In the genomic region with DNA sequence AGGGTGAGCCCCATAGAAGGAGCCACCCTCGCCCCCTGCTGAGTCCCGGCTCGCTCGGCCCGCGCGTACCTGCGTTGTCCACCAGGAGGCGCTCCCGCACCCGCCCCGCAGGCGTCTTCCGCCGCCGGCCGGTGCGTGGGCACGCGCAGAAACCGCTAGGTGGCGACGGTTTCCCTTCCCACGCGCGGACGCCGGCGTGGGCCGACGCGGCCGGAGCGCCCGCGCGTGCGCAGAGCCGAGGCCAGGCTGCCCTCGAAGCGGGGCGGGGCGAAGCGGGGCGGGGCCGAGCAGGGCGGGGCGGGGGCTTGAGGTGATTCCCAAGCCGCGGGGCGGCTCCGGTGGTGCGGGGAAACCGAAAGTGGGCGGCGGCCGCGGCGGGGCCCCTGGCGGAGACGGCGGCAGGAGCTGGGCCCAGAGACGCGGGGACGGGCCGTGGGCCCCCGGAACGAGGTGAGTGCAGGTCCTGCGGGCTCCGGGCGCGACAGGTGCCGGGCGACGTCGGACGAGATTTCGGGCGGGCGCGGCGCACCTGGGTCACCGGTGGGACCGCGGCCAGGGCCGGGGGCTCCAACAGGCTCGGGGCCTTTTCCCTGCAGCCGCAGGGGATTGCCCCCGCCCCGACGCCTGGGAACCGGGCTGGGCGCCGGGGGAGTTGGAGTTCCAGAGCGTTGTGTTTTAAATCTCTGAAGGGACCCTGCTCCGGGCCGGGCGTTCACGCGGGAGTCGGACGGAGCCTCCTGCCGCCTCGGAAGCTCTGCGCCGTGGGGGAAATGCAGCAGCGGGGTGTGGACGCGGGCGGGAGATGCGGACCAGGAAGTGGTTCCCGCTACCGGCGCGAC, we compare ENCODE assay signal across 1 cellular context.
TF ChIP-seq lines count a peak whose summit lies in the region.

A gene with protein sequence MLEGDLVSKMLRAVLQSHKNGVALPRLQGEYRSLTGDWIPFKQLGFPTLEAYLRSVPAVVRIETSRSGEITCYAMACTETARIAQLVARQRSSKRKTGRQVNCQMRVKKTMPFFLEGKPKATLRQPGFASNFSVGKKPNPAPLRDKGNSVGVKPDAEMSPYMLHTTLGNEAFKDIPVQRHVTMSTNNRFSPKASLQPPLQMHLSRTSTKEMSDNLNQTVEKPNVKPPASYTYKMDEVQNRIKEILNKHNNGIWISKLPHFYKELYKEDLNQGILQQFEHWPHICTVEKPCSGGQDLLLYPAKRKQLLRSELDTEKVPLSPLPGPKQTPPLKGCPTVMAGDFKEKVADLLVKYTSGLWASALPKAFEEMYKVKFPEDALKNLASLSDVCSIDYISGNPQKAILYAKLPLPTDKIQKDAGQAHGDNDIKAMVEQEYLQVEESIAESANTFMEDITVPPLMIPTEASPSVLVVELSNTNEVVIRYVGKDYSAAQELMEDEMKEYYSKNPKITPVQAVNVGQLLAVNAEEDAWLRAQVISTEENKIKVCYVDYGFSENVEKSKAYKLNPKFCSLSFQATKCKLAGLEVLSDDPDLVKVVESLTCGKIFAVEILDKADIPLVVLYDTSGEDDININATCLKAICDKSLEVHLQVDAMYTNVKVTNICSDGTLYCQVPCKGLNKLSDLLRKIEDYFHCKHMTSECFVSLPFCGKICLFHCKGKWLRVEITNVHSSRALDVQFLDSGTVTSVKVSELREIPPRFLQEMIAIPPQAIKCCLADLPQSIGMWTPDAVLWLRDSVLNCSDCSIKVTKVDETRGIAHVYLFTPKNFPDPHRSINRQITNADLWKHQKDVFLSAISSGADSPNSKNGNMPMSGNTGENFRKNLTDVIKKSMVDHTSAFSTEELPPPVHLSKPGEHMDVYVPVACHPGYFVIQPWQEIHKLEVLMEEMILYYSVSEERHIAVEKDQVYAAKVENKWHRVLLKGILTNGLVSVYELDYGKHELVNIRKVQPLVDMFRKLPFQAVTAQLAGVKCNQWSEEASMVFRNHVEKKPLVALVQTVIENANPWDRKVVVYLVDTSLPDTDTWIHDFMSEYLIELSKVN (plus strand): TSS at position 308 of the 839 bp plus-strand sequence. CDS start 16,370 bp downstream, outside the sequence.

TF ChIP-seq in HepG2, 621 proteins besides CTCF, POLR2A, EP300 and RAD21 (continued from another document and continues in another):
- TF ChIP-seq MTA3 (CRISPR knock-in tag; IDR thresholded peaks at IDR 0.05), result no peak
- no peak for TF ChIP-seq NFE2L1 (CRISPR knock-in tag; IDR thresholded peaks at IDR 0.05; ENCODE audit: borderline replicate concordance)
- peak; percentile 67 for TF ChIP-seq SPEN (CRISPR knock-in tag; IDR thresholded peaks at IDR 0.05; ENCODE audit: low read depth)
- TF ChIP-seq ZNF10 (CRISPR knock-in tag; IDR thresholded peaks at IDR 0.05; ENCODE audit: borderline replicate concordance, low read depth), result no peak
- peak; percentile 66; the same call in 1 of the 2 replicates for TF ChIP-seq ZNF614 (CRISPR knock-in tag; IDR thresholded peaks at IDR 0.05; ENCODE audit: borderline replicate concordance)
- TF ChIP-seq, protein P1, sequence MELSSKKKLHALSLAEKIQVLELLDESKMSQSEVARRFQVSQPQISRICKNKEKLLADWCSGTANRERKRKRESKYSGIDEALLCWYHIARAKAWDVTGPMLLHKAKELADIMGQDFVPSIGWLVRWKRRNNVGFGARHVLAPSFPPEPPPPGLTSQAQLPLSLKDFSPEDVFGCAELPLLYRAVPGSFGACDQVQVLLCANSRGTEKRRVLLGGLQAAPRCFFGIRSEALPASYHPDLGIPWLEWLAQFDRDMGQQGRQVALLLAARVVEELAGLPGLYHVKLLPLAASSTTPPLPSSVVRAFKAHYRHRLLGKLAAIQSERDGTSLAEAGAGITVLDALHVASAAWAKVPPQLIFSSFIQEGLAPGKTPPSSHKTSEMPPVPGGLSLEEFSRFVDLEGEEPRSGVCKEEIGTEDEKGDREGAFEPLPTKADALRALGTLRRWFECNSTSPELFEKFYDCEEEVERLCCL (CRISPR knock-in tag; IDR thresholded peaks at IDR 0.05; ENCODE audit: borderline replicate concordance), result no peak
- TF ChIP-seq, protein P2, sequence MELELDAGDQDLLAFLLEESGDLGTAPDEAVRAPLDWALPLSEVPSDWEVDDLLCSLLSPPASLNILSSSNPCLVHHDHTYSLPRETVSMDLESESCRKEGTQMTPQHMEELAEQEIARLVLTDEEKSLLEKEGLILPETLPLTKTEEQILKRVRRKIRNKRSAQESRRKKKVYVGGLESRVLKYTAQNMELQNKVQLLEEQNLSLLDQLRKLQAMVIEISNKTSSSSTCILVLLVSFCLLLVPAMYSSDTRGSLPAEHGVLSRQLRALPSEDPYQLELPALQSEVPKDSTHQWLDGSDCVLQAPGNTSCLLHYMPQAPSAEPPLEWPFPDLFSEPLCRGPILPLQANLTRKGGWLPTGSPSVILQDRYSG (CRISPR knock-in tag; IDR thresholded peaks at IDR 0.05), result no peak
- TF ChIP-seq ELF3 (CRISPR knock-in tag; IDR thresholded peaks at IDR 0.05), result peak; percentile 65
- no peak for TF ChIP-seq LCORL (IDR thresholded peaks at IDR 0.05)
- peak; percentile 71; the same call in 1 of the 2 replicates for TF ChIP-seq LCORL (CRISPR knock-in tag; IDR thresholded peaks at IDR 0.05)
- TF ChIP-seq ZNF761 (CRISPR knock-in tag; conservative IDR thresholded peaks at IDR 0.05), result no peak; the same call in 1 of the 2 replicates
- TF ChIP-seq, protein P3, sequence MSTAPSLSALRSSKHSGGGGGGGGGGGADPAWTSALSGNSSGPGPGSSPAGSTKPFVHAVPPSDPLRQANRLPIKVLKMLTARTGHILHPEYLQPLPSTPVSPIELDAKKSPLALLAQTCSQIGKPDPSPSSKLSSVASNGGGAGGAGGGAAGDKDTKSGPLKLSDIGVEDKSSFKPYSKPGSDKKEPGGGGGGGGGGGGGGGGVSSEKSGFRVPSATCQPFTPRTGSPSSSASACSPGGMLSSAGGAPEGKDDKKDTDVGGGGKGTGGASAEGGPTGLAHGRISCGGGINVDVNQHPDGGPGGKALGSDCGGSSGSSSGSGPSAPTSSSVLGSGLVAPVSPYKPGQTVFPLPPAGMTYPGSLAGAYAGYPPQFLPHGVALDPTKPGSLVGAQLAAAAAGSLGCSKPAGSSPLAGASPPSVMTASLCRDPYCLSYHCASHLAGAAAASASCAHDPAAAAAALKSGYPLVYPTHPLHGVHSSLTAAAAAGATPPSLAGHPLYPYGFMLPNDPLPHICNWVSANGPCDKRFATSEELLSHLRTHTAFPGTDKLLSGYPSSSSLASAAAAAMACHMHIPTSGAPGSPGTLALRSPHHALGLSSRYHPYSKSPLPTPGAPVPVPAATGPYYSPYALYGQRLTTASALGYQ (CRISPR knock-in tag; IDR thresholded peaks at IDR 0.05), result peak; percentile 73; the same call in 1 of the 2 replicates
- peak; percentile 54; the same call in 1 of the 2 replicates for TF ChIP-seq POLR2G (IDR thresholded peaks at IDR 0.05; ENCODE audit: low read depth, low read length)
- TF ChIP-seq, protein P4, sequence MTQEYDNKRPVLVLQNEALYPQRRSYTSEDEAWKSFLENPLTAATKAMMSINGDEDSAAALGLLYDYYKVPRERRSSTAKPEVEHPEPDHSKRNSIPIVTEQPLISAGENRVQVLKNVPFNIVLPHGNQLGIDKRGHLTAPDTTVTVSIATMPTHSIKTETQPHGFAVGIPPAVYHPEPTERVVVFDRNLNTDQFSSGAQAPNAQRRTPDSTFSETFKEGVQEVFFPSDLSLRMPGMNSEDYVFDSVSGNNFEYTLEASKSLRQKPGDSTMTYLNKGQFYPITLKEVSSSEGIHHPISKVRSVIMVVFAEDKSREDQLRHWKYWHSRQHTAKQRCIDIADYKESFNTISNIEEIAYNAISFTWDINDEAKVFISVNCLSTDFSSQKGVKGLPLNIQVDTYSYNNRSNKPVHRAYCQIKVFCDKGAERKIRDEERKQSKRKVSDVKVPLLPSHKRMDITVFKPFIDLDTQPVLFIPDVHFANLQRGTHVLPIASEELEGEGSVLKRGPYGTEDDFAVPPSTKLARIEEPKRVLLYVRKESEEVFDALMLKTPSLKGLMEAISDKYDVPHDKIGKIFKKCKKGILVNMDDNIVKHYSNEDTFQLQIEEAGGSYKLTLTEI (CRISPR knock-in tag; conservative IDR thresholded peaks at IDR 0.05), result no peak
- TF ChIP-seq FOXA3 (CRISPR knock-in tag; IDR thresholded peaks at IDR 0.05), result peak; percentile 78
- peak; percentile 64; the same call in 1 of the 2 replicates for TF ChIP-seq ZNF234 (CRISPR knock-in tag; conservative IDR thresholded peaks at IDR 0.05)
- TF ChIP-seq ZNF660 (CRISPR knock-in tag; IDR thresholded peaks at IDR 0.05; ENCODE audit: borderline replicate concordance, low read depth), result no peak
- TF ChIP-seq, protein P5, sequence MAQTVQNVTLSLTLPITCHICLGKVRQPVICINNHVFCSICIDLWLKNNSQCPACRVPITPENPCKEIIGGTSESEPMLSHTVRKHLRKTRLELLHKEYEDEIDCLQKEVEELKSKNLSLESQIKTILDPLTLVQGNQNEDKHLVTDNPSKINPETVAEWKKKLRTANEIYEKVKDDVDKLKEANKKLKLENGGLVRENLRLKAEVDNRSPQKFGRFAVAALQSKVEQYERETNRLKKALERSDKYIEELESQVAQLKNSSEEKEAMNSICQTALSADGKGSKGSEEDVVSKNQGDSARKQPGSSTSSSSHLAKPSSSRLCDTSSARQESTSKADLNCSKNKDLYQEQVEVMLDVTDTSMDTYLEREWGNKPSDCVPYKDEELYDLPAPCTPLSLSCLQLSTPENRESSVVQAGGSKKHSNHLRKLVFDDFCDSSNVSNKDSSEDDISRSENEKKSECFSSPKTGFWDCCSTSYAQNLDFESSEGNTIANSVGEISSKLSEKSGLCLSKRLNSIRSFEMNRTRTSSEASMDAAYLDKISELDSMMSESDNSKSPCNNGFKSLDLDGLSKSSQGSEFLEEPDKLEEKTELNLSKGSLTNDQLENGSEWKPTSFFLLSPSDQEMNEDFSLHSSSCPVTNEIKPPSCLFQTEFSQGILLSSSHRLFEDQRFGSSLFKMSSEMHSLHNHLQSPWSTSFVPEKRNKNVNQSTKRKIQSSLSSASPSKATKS (CRISPR knock-in tag; IDR thresholded peaks at IDR 0.05), result no peak
- TF ChIP-seq, protein P6, sequence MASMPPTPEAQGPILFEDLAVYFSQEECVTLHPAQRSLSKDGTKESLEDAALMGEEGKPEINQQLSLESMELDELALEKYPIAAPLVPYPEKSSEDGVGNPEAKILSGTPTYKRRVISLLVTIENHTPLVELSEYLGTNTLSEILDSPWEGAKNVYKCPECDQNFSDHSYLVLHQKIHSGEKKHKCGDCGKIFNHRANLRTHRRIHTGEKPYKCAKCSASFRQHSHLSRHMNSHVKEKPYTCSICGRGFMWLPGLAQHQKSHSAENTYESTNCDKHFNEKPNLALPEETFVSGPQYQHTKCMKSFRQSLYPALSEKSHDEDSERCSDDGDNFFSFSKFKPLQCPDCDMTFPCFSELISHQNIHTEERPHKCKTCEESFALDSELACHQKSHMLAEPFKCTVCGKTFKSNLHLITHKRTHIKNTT (CRISPR knock-in tag; IDR thresholded peaks at IDR 0.05), result no peak
- TF ChIP-seq, protein P7, sequence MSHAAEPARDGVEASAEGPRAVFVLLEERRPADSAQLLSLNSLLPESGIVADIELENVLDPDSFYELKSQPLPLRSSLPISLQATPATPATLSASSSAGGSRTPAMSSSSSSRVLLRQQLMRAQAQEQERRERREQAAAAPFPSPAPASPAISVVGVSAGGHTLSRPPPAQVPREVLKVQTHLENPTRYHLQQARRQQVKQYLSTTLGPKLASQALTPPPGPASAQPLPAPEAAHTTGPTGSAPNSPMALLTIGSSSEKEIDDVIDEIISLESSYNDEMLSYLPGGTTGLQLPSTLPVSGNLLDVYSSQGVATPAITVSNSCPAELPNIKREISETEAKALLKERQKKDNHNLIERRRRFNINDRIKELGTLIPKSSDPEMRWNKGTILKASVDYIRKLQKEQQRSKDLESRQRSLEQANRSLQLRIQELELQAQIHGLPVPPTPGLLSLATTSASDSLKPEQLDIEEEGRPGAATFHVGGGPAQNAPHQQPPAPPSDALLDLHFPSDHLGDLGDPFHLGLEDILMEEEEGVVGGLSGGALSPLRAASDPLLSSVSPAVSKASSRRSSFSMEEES (CRISPR knock-in tag; IDR thresholded peaks at IDR 0.05), result no peak; the same call in 1 of the 2 replicates
- no peak for TF ChIP-seq PCBP2 (optimal IDR thresholded peaks at IDR 0.05; ENCODE audit: low read depth, low read length, poor library complexity, severe bottlenecking)
- peak; percentile 54; the same call in 1 of the 2 replicates for TF ChIP-seq JDP2 (CRISPR knock-in tag; IDR thresholded peaks at IDR 0.05; ENCODE audit: borderline replicate concordance)
- TF ChIP-seq, protein P8, sequence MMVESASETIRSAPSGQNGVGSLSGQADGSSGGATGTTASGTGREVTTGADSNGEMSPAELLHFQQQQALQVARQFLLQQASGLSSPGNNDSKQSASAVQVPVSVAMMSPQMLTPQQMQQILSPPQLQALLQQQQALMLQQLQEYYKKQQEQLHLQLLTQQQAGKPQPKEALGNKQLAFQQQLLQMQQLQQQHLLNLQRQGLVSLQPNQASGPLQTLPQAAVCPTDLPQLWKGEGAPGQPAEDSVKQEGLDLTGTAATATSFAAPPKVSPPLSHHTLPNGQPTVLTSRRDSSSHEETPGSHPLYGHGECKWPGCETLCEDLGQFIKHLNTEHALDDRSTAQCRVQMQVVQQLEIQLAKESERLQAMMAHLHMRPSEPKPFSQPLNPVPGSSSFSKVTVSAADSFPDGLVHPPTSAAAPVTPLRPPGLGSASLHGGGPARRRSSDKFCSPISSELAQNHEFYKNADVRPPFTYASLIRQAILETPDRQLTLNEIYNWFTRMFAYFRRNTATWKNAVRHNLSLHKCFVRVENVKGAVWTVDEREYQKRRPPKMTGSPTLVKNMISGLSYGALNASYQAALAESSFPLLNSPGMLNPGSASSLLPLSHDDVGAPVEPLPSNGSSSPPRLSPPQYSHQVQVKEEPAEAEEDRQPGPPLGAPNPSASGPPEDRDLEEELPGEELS (CRISPR knock-in tag; IDR thresholded peaks at IDR 0.05), result peak; percentile 61
- TF ChIP-seq ZBTB7B (CRISPR knock-in tag; IDR thresholded peaks at IDR 0.05), result peak; percentile 64; the same call in 1 of the 2 replicates
- no peak for TF ChIP-seq SETDB1 (CRISPR knock-in tag; IDR thresholded peaks at IDR 0.05; ENCODE audit: borderline replicate concordance)
- no peak for TF ChIP-seq ZNF879 (CRISPR knock-in tag; IDR thresholded peaks at IDR 0.05)
- TF ChIP-seq BHLHE40 (IDR thresholded peaks at IDR 0.05; ENCODE audit: low read length), result peak; percentile 36; the same call in 1 of the 2 replicates
- 0 out of 2 replicates have a peak, but pooled peaks have one; percentile 59 for TF ChIP-seq RARG (CRISPR knock-in tag; IDR thresholded peaks at IDR 0.05; ENCODE audit: low read depth)
- no peak for TF ChIP-seq MLLT10 (CRISPR knock-in tag; IDR thresholded peaks at IDR 0.05)
- TF ChIP-seq TEAD2 (CRISPR knock-in tag; IDR thresholded peaks at IDR 0.05), result no peak
- no peak for TF ChIP-seq FOXA1 (IDR thresholded peaks at IDR 0.05)
- TF ChIP-seq FOXA1 (CRISPR knock-in tag; IDR thresholded peaks at IDR 0.05), result peak; percentile 58; the same call in 1 of the 2 replicates
- no peak for TF ChIP-seq CHD2 (IDR thresholded peaks at IDR 0.05; ENCODE audit: low read depth, low read length)
